ENCODE assay signal across 9 cellular contexts in genomic region chr5:127586371-127586770, GRCh38.
A peak's percentile ranks its signal among the peaks of the same experiment; 100 is the strongest.
DNase-seq lines count a peak whose midpoint lies in the region; ATAC-seq and TF ChIP-seq lines count a peak whose summit lies in the region.
"Had no signal": no experiment of that assay in that cellular context is flagged by ENCODE, and none has a peak within 500 bp of the region (broad histone marks: within the 10 kb centered on the region; RNA-seq: fewer than 3 reads in every experiment).

No MANE protein-coding gene starts in this region.

- no peaks in the 10 kb centered on the region for H4K20me1 ChIP-seq in hepatocyte (ENCODE audit: insufficient read depth, poor library complexity, severe bottlenecking)

- no peak overlapping the region for H3K4me2 ChIP-seq in hepatocyte

- 13% methylated on average over 1 of the region's 1 CpG for WGBS in hepatocyte (ENCODE audit: low lambda C conversion rate, missing lambda C conversion rate)

- no peak for TF ChIP-seq CTCF in hepatocyte (IDR thresholded peaks at IDR 0.05; ENCODE audit: poor library complexity)
- TF ChIP-seq CTCF in vagina (IDR thresholded peaks at IDR 0.05): no peak

- H3K9me2 ChIP-seq in hepatocyte (replicated peaks; ENCODE audit: insufficient read depth): no peaks in the 10 kb centered on the region

- H3K9me3 ChIP-seq in hepatocyte (ENCODE audit: low read depth) (no peaks in the 10 kb centered on the region), vagina (no peaks in the 10 kb centered on the region)

- intact Hi-C loops in vagina (cut with DNase I): no loop called here

- no peaks in the 10 kb centered on the region for H3K27me3 ChIP-seq in hepatocyte
- H3K27me3 ChIP-seq in vagina: no peaks in the 10 kb centered on the region

- H3K36me3 ChIP-seq in hepatocyte (replicated peaks; ENCODE audit: insufficient read depth, low read depth) (no peaks in the 10 kb centered on the region), vagina (no peaks in the 10 kb centered on the region)

- H3K4me3 ChIP-seq in hepatocyte (no peak overlapping the region), vagina (no peak overlapping the region)

- peak; percentile 42 for DNase-seq in hepatocyte (ENCODE audit: low spot score)
- DNase-seq in medulla oblongata (ENCODE audit: extremely low spot score): no peak
- no peak for DNase-seq in vagina (ENCODE audit: extremely low spot score in 2 of 2)
- no peak for DNase-seq in stimulated activated CD4-positive, alpha-beta T cell treated with anti-CD3 and anti-CD28 coated beads, Interleukin-15, amount 100 ng/mL, for 24 hours
- DNase-seq in OCI-M1 (lab: John Stamatoyannopoulos, UW): no peak
- DNase-seq: head of caudate nucleus had no signal

- no peak overlapping the region for H2AFZ ChIP-seq in hepatocyte

- peak; percentile 78 for ATAC-seq in GM18511 (IDR thresholded peaks at IDR 0.05; ENCODE audit: unreplicated experiment)
- ATAC-seq in GM21390 (IDR thresholded peaks at IDR 0.05; ENCODE audit: unreplicated experiment): peak; percentile 74
- ATAC-seq in HG03108 (IDR thresholded peaks at IDR 0.05; ENCODE audit: unreplicated experiment): peak; percentile 78

- H3K79me2 ChIP-seq in hepatocyte: no peaks in the 10 kb centered on the region

- H3K4me1 ChIP-seq in hepatocyte (ENCODE audit: insufficient read depth) (no peaks in the 10 kb centered on the region), vagina (no peaks in the 10 kb centered on the region)

- no peak overlapping the region for H3K27ac ChIP-seq in hepatocyte
- H3K27ac ChIP-seq in vagina: no peak overlapping the region

- TF ChIP-seq POLR2A in vagina (IDR thresholded peaks at IDR 0.05): no peak
